ENCODE assay signal across 22 cellular contexts in the genomic region with DNA sequence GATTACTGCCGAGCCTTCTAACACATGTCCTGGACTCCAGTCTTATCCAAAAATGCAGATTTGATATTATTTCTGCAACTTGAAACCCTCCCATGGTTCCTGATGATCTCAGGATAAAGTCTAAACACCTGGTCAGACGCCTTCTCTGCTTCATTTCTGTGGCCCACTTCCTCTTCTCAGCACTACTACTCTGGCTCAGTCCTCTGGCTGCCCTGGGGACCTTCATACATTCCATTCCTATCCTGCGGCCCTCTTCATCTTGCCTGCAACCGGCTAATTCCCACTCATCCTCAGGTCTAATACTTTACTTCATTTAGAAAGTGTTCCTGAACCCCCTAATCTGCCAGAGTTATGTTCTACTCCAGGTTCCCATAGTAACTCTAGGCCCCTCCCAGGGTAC.
"Had no signal": no experiment of that assay in that cellular context is flagged by ENCODE, and none has a peak within 500 bp of the region (broad histone marks: within the 10 kb centered on the region; RNA-seq: fewer than 3 reads in every experiment).

No MANE protein-coding gene starts in this region.

- DNase-seq: activated CD4-positive, alpha-beta memory T cell treated with anti-CD3 and anti-CD28 coated beads, Interleukin-2, amount 10 ng/mL, durations not matched to agents 7 days and 5 days; activated CD4-positive, alpha-beta T cell treated with anti-CD3 and anti-CD28 coated beads for 4 hours; activated CD4-positive, CD25-positive, alpha-beta regulatory T cell; activated effector memory CD4-positive, alpha-beta T cell treated with anti-CD3 and anti-CD28 coated beads, Interleukin-2, amount 50 U/mL, for 16 hours; activated naive CD4-positive, alpha-beta T cell treated with anti-CD3 and anti-CD28 coated beads, Interleukin-2, amount 10 ng/mL, durations not matched to agents 7 days and 5 days; activated T-cell treated with anti-CD3 and anti-CD28 coated beads, Interleukin-2, amount 50 U/mL, for 72 hours; heart left ventricle; islet precursor cell; left cardiac atrium; occipital lobe; stimulated activated CD4-positive, alpha-beta T cell treated with anti-CD3 and anti-CD28 coated beads, Interleukin-15, amount 100 ng/mL, for 24 hours; stomach; T1000 had no signal

- H3K27ac ChIP-seq: cardiac muscle cell, epithelial cell of prostate, heart left ventricle, stomach, suprapubic skin, tibial nerve had no signal

- H3K4me1 Mint-ChIP-seq: neural crest cell had no signal

- H3K27me3 ChIP-seq: cardiac muscle cell, heart left ventricle, stomach, suprapubic skin, tibial nerve had no signal

- H3K36me3 ChIP-seq: cardiac muscle cell had no signal

- FAIRE-seq: urothelium cell line had no signal

- H3K4me3 Mint-ChIP-seq: activated CD4-positive, alpha-beta memory T cell treated with anti-CD3 and anti-CD28 coated beads, Interleukin-2, amount 10 ng/mL, durations not matched to agents 7 days and 5 days; activated naive CD4-positive, alpha-beta T cell treated with anti-CD3 and anti-CD28 coated beads, Interleukin-2, amount 10 ng/mL, durations not matched to agents 7 days and 5 days; activated T-cell treated with anti-CD3 and anti-CD28 coated beads, Interleukin-2, amount 50 U/mL, for 72 hours; neural crest cell; stimulated activated memory B cell treated with anti-CD40 and anti-IgM and Interleukin-4, amounts not matched to agents 10 μg/mL and 1 μg/mL and 100 μg/mL, for 72 hours had no signal

- H3K27me3 Mint-ChIP-seq: activated CD4-positive, alpha-beta memory T cell treated with anti-CD3 and anti-CD28 coated beads, Interleukin-2, amount 10 ng/mL, durations not matched to agents 7 days and 5 days; activated naive CD4-positive, alpha-beta T cell treated with anti-CD3 and anti-CD28 coated beads, Interleukin-2, amount 10 ng/mL, durations not matched to agents 7 days and 5 days; stimulated activated memory B cell treated with anti-CD40 and anti-IgM and Interleukin-4, amounts not matched to agents 10 μg/mL and 1 μg/mL and 100 μg/mL, for 72 hours had no signal

- H3K4me2 ChIP-seq: smooth muscle cell had no signal

- H3K9me3 ChIP-seq: heart left ventricle, stomach, suprapubic skin, tibial nerve had no signal

- H3K9me3 Mint-ChIP-seq: activated CD4-positive, alpha-beta memory T cell treated with anti-CD3 and anti-CD28 coated beads, Interleukin-2, amount 10 ng/mL, durations not matched to agents 7 days and 5 days; activated naive CD4-positive, alpha-beta T cell treated with anti-CD3 and anti-CD28 coated beads, Interleukin-2, amount 10 ng/mL, durations not matched to agents 7 days and 5 days; activated T-cell treated with anti-CD3 and anti-CD28 coated beads, Interleukin-2, amount 50 U/mL, for 72 hours; neural crest cell; stimulated activated memory B cell treated with anti-CD40 and anti-IgM and Interleukin-4, amounts not matched to agents 10 μg/mL and 1 μg/mL and 100 μg/mL, for 72 hours had no signal

- H3K4me3 ChIP-seq: cardiac muscle cell, heart left ventricle, smooth muscle cell, stomach, suprapubic skin, tibial nerve had no signal

- ATAC-seq: activated T-cell treated with anti-CD3 and anti-CD28 coated beads, Interleukin-2, amount 50 U/mL, for 72 hours; heart left ventricle; left cardiac atrium; sciatic nerve; stimulated activated memory B cell treated with anti-CD40 and anti-IgM and Interleukin-4, amounts not matched to agents 10 μg/mL and 1 μg/mL and 100 μg/mL, for 72 hours had no signal

- H3K27ac Mint-ChIP-seq: activated CD4-positive, alpha-beta memory T cell treated with anti-CD3 and anti-CD28 coated beads, Interleukin-2, amount 10 ng/mL, durations not matched to agents 7 days and 5 days; activated naive CD4-positive, alpha-beta T cell treated with anti-CD3 and anti-CD28 coated beads, Interleukin-2, amount 10 ng/mL, durations not matched to agents 7 days and 5 days; stimulated activated memory B cell treated with anti-CD40 and anti-IgM and Interleukin-4, amounts not matched to agents 10 μg/mL and 1 μg/mL and 100 μg/mL, for 72 hours had no signal
